In genomic region chr5:13653709-13654108, GRCh38 we compare ENCODE assay signal across 31 cellular contexts.
"Had no signal": no experiment of that assay in that cellular context is flagged by ENCODE, and none has a peak within 500 bp of the region (broad histone marks: within the 10 kb centered on the region; RNA-seq: fewer than 3 reads in every experiment).

No MANE protein-coding gene starts in this region.

- H3K27ac ChIP-seq: PC-9, SJCRH30, SK-N-MC had no signal

- H3K27me3 ChIP-seq: MG63, SJCRH30 had no signal

- H3K9me3 ChIP-seq: SJCRH30 had no signal

- H3K36me3 ChIP-seq: MG63, SJCRH30 had no signal

- H2AFZ ChIP-seq: PC-9 had no signal

- H3K4me1 ChIP-seq: SJCRH30 had no signal

- ATAC-seq: activated CD4-positive, CD25-positive, alpha-beta regulatory T cell treated with anti-CD3 and anti-CD28 coated beads, Interleukin-2, amount 50 U/mL, for 24 hours; activated CD8-positive, alpha-beta memory T cell treated with anti-CD3 and anti-CD28 coated beads, Interleukin-2, amount 10 ng/mL, durations not matched to agents 7 days and 5 days; activated T-cell treated with anti-CD3 and anti-CD28 coated beads, Interleukin-2, amount 50 U/mL, for 72 hours; activated T-helper 17 cell treated with anti-CD3 and anti-CD28 coated beads, Interleukin-2, amount 50 U/mL, for 72 hours; WTC11 had no signal

- H3K4me3 ChIP-seq: MG63, PC-9, SJCRH30, SK-N-MC had no signal

- DNase-seq: activated CD4-positive, alpha-beta memory T cell treated with anti-CD3 and anti-CD28 coated beads, Interleukin-2, amount 10 ng/mL, durations not matched to agents 7 days and 5 days; activated CD4-positive, alpha-beta T cell treated with anti-CD3 and anti-CD28 coated beads for 48 hours; activated CD8-positive, alpha-beta memory T cell treated with anti-CD3 and anti-CD28 coated beads for 24 hours; activated CD8-positive, alpha-beta memory T cell treated with anti-CD3 and anti-CD28 coated beads, Interleukin-2, amount 10 ng/mL, durations not matched to agents 7 days and 5 days; activated effector memory CD4-positive, alpha-beta T cell treated with anti-CD3 and anti-CD28 coated beads, Interleukin-2, amount 50 U/mL, for 16 hours; activated naive CD4-positive, alpha-beta T cell; activated naive CD4-positive, alpha-beta T cell treated with anti-CD3 and anti-CD28 coated beads, Interleukin-2, amount 50 U/mL, for 16 hours; activated naive CD8-positive, alpha-beta T cell treated with anti-CD3 and anti-CD28 coated beads for 36 hours; activated T-cell treated with anti-CD3 and anti-CD28 coated beads, Interleukin-2, amount 50 U/mL, for 1 hour; activated T-cell treated with anti-CD3 and anti-CD28 coated beads, Interleukin-2, amount 50 U/mL, for 72 hours; amniotic stem cell; aorta; caudate nucleus; cerebellar nuclear complex; Karpas-422; KBM-7; MG63; NCI-H1048; NCI-H1105 treated with DMSO at 0.1 percent for 48 hours; NCI-H1436; NCI-H1694; NCI-H2029; NCI-H345; NCI-H524 treated with DMSO at 0.1 percent for 48 hours; PC-9; SHP77; SJCRH30 had no signal

- H3K4me2 ChIP-seq: PC-9 had no signal
